1 cellular context compared by ENCODE assay signal in the genomic region with DNA sequence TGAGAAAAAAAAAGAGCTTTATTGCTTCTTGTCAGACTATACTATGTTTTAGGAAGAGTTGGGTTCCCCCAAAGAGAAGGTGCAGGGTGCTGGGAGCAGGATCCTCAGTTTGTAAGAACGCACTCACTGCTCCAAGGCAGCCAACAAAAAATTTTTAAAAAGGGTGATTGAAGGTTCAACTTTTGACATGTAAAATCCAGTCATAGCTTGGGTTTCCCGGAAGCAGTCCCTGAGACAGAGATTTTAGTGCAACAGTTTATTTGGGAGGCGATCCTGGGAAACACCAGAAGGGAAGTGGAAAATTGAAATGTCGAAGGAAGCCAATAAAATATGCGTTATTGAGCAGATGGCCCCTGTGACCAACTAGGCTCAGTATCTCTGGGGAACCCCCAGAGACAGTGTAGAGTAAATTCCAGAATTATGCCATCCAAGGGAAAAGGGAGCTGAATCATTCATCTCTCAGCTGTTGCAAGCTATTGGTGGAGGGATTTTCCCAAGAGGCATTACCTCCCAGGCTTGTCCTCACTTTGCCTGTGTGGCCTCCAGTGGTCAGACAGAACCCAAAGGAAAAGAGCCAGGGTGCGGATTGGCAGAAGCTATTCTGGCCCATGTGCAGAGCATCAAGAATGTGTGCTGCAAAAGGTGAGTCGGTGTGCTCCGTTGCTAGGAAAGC.
TF ChIP-seq lines count a peak whose summit lies in the region.

No MANE protein-coding gene starts in this region.

TF ChIP-seq in HepG2, 621 proteins besides CTCF, POLR2A, EP300 and RAD21 (continued from another document and continues in another):
- no peak; the same call in 1 of the 2 replicates for TF ChIP-seq ZBTB10 (CRISPR knock-in tag; IDR thresholded peaks at IDR 0.05; ENCODE audit: borderline replicate concordance)
- TF ChIP-seq ZIK1 (CRISPR knock-in tag; IDR thresholded peaks at IDR 0.05; ENCODE audit: borderline replicate concordance, low read depth): peak; percentile 56; the same call in 1 of the 2 replicates
- TF ChIP-seq SOX13 (IDR thresholded peaks at IDR 0.05): no peak
- peak in 1 of 2 experiments; percentile 39; a peak in 2 of 4 replicates for TF ChIP-seq SOX13 (CRISPR knock-in tag; conservative IDR thresholded peaks at IDR 0.05 in 1 of 2, IDR thresholded peaks at IDR 0.05 in 1 of 2)
- peak; percentile 43; the same call in 1 of the 2 replicates for TF ChIP-seq ZBTB7B (CRISPR knock-in tag; IDR thresholded peaks at IDR 0.05)
- no peak for TF ChIP-seq ZNF230 (CRISPR knock-in tag; IDR thresholded peaks at IDR 0.05)
- TF ChIP-seq FOXM1 (CRISPR knock-in tag; IDR thresholded peaks at IDR 0.05): no peak
- peak; percentile 81 for TF ChIP-seq POLR2G (IDR thresholded peaks at IDR 0.05; ENCODE audit: low read depth, low read length)
- TF ChIP-seq GRHL1 (CRISPR knock-in tag; conservative IDR thresholded peaks at IDR 0.05): no peak
- TF ChIP-seq ZNF253 (CRISPR knock-in tag; IDR thresholded peaks at IDR 0.05; ENCODE audit: borderline replicate concordance): no peak
- TF ChIP-seq RFXAP (CRISPR knock-in tag; IDR thresholded peaks at IDR 0.05; ENCODE audit: borderline replicate concordance): peak; percentile 51
- TF ChIP-seq NFYB (CRISPR knock-in tag; IDR thresholded peaks at IDR 0.05): peak; percentile 60
- 0 out of 2 replicates have a peak, but pooled peaks have one; percentile 54 for TF ChIP-seq MXD4 (CRISPR knock-in tag; IDR thresholded peaks at IDR 0.05)
- no peak for TF ChIP-seq SRSF9 (IDR thresholded peaks at IDR 0.05; ENCODE audit: borderline replicate concordance, insufficient read depth, low read depth, low read length, poor library complexity, severe bottlenecking)
- TF ChIP-seq, protein P1, sequence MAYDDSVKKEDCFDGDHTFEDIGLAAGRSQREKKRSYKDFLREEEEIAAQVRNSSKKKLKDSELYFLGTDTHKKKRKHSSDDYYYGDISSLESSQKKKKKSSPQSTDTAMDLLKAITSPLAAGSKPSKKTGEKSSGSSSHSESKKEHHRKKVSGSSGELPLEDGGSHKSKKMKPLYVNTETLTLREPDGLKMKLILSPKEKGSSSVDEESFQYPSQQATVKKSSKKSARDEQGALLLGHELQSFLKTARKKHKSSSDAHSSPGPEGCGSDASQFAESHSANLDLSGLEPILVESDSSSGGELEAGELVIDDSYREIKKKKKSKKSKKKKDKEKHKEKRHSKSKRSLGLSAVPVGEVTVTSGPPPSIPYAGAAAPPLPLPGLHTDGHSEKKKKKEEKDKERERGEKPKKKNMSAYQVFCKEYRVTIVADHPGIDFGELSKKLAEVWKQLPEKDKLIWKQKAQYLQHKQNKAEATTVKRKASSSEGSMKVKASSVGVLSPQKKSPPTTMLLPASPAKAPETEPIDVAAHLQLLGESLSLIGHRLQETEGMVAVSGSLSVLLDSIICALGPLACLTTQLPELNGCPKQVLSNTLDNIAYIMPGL (CRISPR knock-in tag; IDR thresholded peaks at IDR 0.05; ENCODE audit: borderline replicate concordance in 1 of 2, low read depth in 1 of 2): peak; percentile 17 to 36; a peak in 2 of 4 replicates
- 0 out of 2 replicates have a peak, but pooled peaks have one; percentile 29 for TF ChIP-seq ARNT2 (CRISPR knock-in tag; IDR thresholded peaks at IDR 0.05; ENCODE audit: low read depth)
- TF ChIP-seq ZNF143 (CRISPR knock-in tag; IDR thresholded peaks at IDR 0.05): peak; percentile 77
- TF ChIP-seq MXD3 (CRISPR knock-in tag; IDR thresholded peaks at IDR 0.05): 0 out of 2 replicates have a peak, but pooled peaks have one; percentile 5
- peak; percentile 86 for TF ChIP-seq SALL1 (CRISPR knock-in tag; IDR thresholded peaks at IDR 0.05)
- TF ChIP-seq MTA3 (CRISPR knock-in tag; IDR thresholded peaks at IDR 0.05): no peak
- TF ChIP-seq ZMAT3 (CRISPR knock-in tag; conservative IDR thresholded peaks at IDR 0.05): no peak
- no peak for TF ChIP-seq ZNF329 (CRISPR knock-in tag; IDR thresholded peaks at IDR 0.05; ENCODE audit: low read depth)
- TF ChIP-seq TEAD3 (CRISPR knock-in tag; optimal IDR thresholded peaks at IDR 0.05; ENCODE audit: borderline replicate concordance): peak; percentile 62
- TF ChIP-seq TP53 (CRISPR knock-in tag; conservative IDR thresholded peaks at IDR 0.05): no peak
- no peak for TF ChIP-seq SAFB2 (CRISPR knock-in tag; IDR thresholded peaks at IDR 0.05; ENCODE audit: borderline replicate concordance, low read depth)
- no peak for TF ChIP-seq FOXA1 (IDR thresholded peaks at IDR 0.05)
- TF ChIP-seq FOXA1 (CRISPR knock-in tag; IDR thresholded peaks at IDR 0.05): 0 out of 2 replicates have a peak, but pooled peaks have one; percentile 12
- TF ChIP-seq JUN (CRISPR knock-in tag; IDR thresholded peaks at IDR 0.05): no peak
- TF ChIP-seq ZNF12 (CRISPR knock-in tag; IDR thresholded peaks at IDR 0.05): 0 out of 2 replicates have a peak, but pooled peaks have one; percentile 14
- 0 out of 2 replicates have a peak, but pooled peaks have one; percentile 39 for TF ChIP-seq BCL6 (CRISPR knock-in tag; IDR thresholded peaks at IDR 0.05)
- TF ChIP-seq, protein P2, sequence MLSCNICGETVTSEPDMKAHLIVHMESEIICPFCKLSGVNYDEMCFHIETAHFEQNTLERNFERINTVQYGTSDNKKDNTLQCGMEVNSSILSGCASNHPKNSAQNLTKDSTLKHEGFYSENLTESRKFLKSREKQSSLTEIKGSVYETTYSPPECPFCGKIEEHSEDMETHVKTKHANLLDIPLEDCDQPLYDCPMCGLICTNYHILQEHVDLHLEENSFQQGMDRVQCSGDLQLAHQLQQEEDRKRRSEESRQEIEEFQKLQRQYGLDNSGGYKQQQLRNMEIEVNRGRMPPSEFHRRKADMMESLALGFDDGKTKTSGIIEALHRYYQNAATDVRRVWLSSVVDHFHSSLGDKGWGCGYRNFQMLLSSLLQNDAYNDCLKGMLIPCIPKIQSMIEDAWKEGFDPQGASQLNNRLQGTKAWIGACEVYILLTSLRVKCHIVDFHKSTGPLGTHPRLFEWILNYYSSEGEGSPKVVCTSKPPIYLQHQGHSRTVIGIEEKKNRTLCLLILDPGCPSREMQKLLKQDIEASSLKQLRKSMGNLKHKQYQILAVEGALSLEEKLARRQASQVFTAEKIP (CRISPR knock-in tag; IDR thresholded peaks at IDR 0.05; ENCODE audit: borderline replicate concordance): no peak
- TF ChIP-seq ZNF142 (CRISPR knock-in tag; IDR thresholded peaks at IDR 0.05): no peak; the same call in 1 of the 2 replicates
- peak; percentile 75 for TF ChIP-seq RARA (CRISPR knock-in tag; IDR thresholded peaks at IDR 0.05)
- peak; percentile 94 for TF ChIP-seq SAP130 (CRISPR knock-in tag; IDR thresholded peaks at IDR 0.05; ENCODE audit: low read depth)
- no peak for TF ChIP-seq MIER3 (CRISPR knock-in tag; IDR thresholded peaks at IDR 0.05; ENCODE audit: borderline replicate concordance)
- peak; percentile 30; the same call in 1 of the 2 replicates for TF ChIP-seq ZNF430 (CRISPR knock-in tag; IDR thresholded peaks at IDR 0.05)
- TF ChIP-seq ZNF577 (CRISPR knock-in tag; IDR thresholded peaks at IDR 0.05; ENCODE audit: borderline replicate concordance, low read depth): no peak
- TF ChIP-seq MXD1 (CRISPR knock-in tag; IDR thresholded peaks at IDR 0.05): peak; percentile 29; the same call in 1 of the 2 replicates
- 0 out of 2 replicates have a peak, but pooled peaks have one; percentile 47 for TF ChIP-seq GATA4 (IDR thresholded peaks at IDR 0.05; ENCODE audit: borderline replicate concordance, low read depth)
- TF ChIP-seq BORCS8-MEF2B (CRISPR knock-in tag; IDR thresholded peaks at IDR 0.05): peak; percentile 16
- no peak for TF ChIP-seq SALL2 (CRISPR knock-in tag; IDR thresholded peaks at IDR 0.05)
- TF ChIP-seq YEATS4 (CRISPR knock-in tag; IDR thresholded peaks at IDR 0.05; ENCODE audit: borderline replicate concordance): peak; percentile 32; the same call in 1 of the 2 replicates
- no peak for TF ChIP-seq SP5 (CRISPR knock-in tag; IDR thresholded peaks at IDR 0.05; ENCODE audit: borderline replicate concordance, low read depth)
- TF ChIP-seq HMG20A (CRISPR knock-in tag; IDR thresholded peaks at IDR 0.05; ENCODE audit: borderline replicate concordance): peak; percentile 43; the same call in 1 of the 2 replicates
- TF ChIP-seq, protein P3, sequence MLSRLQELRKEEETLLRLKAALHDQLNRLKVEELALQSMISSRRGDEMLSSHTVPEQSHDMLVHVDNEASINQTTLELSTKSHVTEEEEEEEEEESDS (CRISPR knock-in tag; IDR thresholded peaks at IDR 0.05; ENCODE audit: borderline replicate concordance): no peak
